ENCODE assay signal across 1 cellular context in the genomic region with DNA sequence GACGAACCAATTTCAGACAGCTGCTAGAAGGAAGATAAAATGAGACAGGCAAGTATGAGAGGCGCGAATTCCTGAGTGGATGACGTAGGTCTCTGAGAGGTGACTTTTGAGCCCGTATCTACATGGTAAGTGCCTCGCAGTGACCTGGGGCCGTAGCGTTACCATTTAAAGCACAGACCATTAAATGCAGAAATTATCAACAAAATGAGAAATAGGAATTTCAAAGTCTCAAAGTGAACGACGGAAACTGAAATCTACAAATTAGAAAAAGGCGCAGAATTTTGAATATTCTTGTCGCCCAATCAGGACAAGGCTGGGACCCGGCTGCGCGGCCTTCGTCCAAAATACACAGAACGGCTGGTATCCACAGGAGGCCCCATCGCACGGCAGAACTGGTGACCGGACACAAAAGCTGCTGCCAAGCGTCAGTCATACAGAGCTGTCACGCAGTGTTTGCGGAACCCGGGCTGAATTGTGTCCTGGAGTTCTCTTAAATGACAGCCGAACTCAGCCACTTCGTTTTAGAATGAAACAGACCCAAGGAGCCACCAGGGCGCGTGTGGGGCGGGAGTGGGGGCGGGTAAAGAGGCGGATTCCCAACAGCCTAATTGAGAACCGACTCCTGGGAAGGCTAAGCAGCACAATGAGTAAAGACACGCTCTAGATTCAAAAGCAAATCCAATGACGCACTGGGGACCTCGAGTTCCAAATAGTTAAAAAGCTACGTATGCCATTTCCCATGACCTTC.
TF ChIP-seq lines count a peak whose summit lies in the region.

No MANE protein-coding gene starts in this region.

TF ChIP-seq in K562, 482 proteins besides CTCF, POLR2A, EP300 and RAD21 (continued from another document and continues in another):
- TF ChIP-seq, protein P1, sequence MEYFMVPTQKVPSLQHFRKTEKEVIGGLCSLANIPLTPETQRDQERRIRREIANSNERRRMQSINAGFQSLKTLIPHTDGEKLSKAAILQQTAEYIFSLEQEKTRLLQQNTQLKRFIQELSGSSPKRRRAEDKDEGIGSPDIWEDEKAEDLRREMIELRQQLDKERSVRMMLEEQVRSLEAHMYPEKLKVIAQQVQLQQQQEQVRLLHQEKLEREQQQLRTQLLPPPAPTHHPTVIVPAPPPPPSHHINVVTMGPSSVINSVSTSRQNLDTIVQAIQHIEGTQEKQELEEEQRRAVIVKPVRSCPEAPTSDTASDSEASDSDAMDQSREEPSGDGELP (CRISPR knock-in tag; IDR thresholded peaks at IDR 0.05; ENCODE audit: borderline replicate concordance) = peak; percentile 66; the same call in 1 of the 2 replicates
- TF ChIP-seq ZNF197 (CRISPR knock-in tag; IDR thresholded peaks at IDR 0.05; ENCODE audit: low read depth) (no peak), SRF (CRISPR knock-in tag; IDR thresholded peaks at IDR 0.05) (peak in 1 of 2 experiments; percentile 74; a peak in 1 of 4 replicates), MTA2 (IDR thresholded peaks at IDR 0.05; ENCODE audit: low read depth) (peak; percentile 8), BRD9 (IDR thresholded peaks at IDR 0.05; ENCODE audit: low read depth, partially characterized antibody) (no peak), CHD1 (IDR thresholded peaks at IDR 0.05; ENCODE audit: low read length) (peak; percentile 49), ZFPM2 (CRISPR knock-in tag; IDR thresholded peaks at IDR 0.05) (0 out of 2 replicates have a peak, but pooled peaks have one; percentile 29), NR2F6 (CRISPR knock-in tag; IDR thresholded peaks at IDR 0.05) (no peak), TEAD4 (IDR thresholded peaks at IDR 0.05; ENCODE audit: low read length) (peak; percentile 69), TEAD4 (CRISPR knock-in tag; IDR thresholded peaks at IDR 0.05; ENCODE audit: borderline replicate concordance) (no peak), ETS2 (tag; IDR thresholded peaks at IDR 0.05; ENCODE audit: borderline replicate concordance, poor library complexity, severe bottlenecking) (no peak), HNRNPL (IDR thresholded peaks at IDR 0.05; ENCODE audit: low read depth, low read length) (peak; percentile 87; the same call in 1 of the 2 replicates), FUS (optimal IDR thresholded peaks at IDR 0.05; ENCODE audit: low read depth, low read length) (peak; percentile 75), ARID1B (IDR thresholded peaks at IDR 0.05) (peak; percentile 69; the same call in 1 of the 2 replicates), TOE1 (IDR thresholded peaks at IDR 0.05; ENCODE audit: borderline replicate concordance) (no peak; the same call in 1 of the 2 replicates), TOE1 (CRISPR knock-in tag; IDR thresholded peaks at IDR 0.05; ENCODE audit: borderline replicate concordance, low read depth) (peak; percentile 19), PHTF2 (CRISPR knock-in tag; IDR thresholded peaks at IDR 0.05) (no peak), GABPB2 (CRISPR knock-in tag; conservative IDR thresholded peaks at IDR 0.05) (0 out of 2 replicates have a peak, but pooled peaks have one; percentile 8), NFXL1 (CRISPR knock-in tag; IDR thresholded peaks at IDR 0.05) (no peak), SREBF2 (CRISPR knock-in tag; IDR thresholded peaks at IDR 0.05) (no peak), NFIC (IDR thresholded peaks at IDR 0.05) (peak; percentile 7; the same call in 1 of the 2 replicates), YY1 (IDR thresholded peaks at IDR 0.05; ENCODE audit: borderline replicate concordance in 1 of 3, control insufficient read depth in 1 of 3, extremely low read depth in 1 of 3, insufficient read depth in 3 of 3, insufficient read length in 1 of 3, insufficient replicate concordance in 2 of 3, low read depth in 1 of 3, low read length in 2 of 3) (peak in 1 of 3 experiments; percentile 40), FOSL1 (tag; conservative IDR thresholded peaks at IDR 0.05) (no peak), KDM5B (IDR thresholded peaks at IDR 0.05; ENCODE audit: insufficient replicate concordance, low read depth, low read length) (peak; percentile 84), ELF4 (CRISPR knock-in tag; IDR thresholded peaks at IDR 0.05) (no peak), TAF15 (IDR thresholded peaks at IDR 0.05; ENCODE audit: low read depth, low read length) (no peak; the same call in 1 of the 2 replicates), ZNF699 (CRISPR knock-in tag; IDR thresholded peaks at IDR 0.05; ENCODE audit: insufficient replicate concordance) (no peak), FIP1L1 (IDR thresholded peaks at IDR 0.05; ENCODE audit: low read depth, low read length, poor library complexity, severe bottlenecking) (peak; percentile 71), NFATC3 (IDR thresholded peaks at IDR 0.05) (no peak), ZNF76 (CRISPR knock-in tag; IDR thresholded peaks at IDR 0.05; ENCODE audit: borderline replicate concordance) (no peak), KAT8 (IDR thresholded peaks at IDR 0.05; ENCODE audit: low read depth) (no peak), SP2 (IDR thresholded peaks at IDR 0.05; ENCODE audit: extremely low read depth, low read depth, low read length, poor library complexity, severe bottlenecking) (no peak), SRSF3 (IDR thresholded peaks at IDR 0.05; ENCODE audit: insufficient read depth, low read length) (no peak), U2AF1 (optimal IDR thresholded peaks at IDR 0.05; ENCODE audit: low read depth, low read length) (no peak), SMARCB1 (IDR thresholded peaks at IDR 0.05; ENCODE audit: insufficient read length, low read depth) (no peak), ADNP (tag; IDR thresholded peaks at IDR 0.05) (no peak)
- TF ChIP-seq, protein P2, sequence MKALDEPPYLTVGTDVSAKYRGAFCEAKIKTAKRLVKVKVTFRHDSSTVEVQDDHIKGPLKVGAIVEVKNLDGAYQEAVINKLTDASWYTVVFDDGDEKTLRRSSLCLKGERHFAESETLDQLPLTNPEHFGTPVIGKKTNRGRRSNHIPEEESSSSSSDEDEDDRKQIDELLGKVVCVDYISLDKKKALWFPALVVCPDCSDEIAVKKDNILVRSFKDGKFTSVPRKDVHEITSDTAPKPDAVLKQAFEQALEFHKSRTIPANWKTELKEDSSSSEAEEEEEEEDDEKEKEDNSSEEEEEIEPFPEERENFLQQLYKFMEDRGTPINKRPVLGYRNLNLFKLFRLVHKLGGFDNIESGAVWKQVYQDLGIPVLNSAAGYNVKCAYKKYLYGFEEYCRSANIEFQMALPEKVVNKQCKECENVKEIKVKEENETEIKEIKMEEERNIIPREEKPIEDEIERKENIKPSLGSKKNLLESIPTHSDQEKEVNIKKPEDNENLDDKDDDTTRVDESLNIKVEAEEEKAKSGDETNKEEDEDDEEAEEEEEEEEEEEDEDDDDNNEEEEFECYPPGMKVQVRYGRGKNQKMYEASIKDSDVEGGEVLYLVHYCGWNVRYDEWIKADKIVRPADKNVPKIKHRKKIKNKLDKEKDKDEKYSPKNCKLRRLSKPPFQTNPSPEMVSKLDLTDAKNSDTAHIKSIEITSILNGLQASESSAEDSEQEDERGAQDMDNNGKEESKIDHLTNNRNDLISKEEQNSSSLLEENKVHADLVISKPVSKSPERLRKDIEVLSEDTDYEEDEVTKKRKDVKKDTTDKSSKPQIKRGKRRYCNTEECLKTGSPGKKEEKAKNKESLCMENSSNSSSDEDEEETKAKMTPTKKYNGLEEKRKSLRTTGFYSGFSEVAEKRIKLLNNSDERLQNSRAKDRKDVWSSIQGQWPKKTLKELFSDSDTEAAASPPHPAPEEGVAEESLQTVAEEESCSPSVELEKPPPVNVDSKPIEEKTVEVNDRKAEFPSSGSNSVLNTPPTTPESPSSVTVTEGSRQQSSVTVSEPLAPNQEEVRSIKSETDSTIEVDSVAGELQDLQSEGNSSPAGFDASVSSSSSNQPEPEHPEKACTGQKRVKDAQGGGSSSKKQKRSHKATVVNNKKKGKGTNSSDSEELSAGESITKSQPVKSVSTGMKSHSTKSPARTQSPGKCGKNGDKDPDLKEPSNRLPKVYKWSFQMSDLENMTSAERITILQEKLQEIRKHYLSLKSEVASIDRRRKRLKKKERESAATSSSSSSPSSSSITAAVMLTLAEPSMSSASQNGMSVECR (CRISPR knock-in tag; IDR thresholded peaks at IDR 0.05) = peak; percentile 12; the same call in 1 of the 2 replicates
- TF ChIP-seq, protein P3, sequence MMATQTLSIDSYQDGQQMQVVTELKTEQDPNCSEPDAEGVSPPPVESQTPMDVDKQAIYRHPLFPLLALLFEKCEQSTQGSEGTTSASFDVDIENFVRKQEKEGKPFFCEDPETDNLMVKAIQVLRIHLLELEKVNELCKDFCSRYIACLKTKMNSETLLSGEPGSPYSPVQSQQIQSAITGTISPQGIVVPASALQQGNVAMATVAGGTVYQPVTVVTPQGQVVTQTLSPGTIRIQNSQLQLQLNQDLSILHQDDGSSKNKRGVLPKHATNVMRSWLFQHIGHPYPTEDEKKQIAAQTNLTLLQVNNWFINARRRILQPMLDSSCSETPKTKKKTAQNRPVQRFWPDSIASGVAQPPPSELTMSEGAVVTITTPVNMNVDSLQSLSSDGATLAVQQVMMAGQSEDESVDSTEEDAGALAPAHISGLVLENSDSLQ (IDR thresholded peaks at IDR 0.05) = peak; percentile 69; the same call in 1 of the 2 replicates
- TF ChIP-seq, protein P4, sequence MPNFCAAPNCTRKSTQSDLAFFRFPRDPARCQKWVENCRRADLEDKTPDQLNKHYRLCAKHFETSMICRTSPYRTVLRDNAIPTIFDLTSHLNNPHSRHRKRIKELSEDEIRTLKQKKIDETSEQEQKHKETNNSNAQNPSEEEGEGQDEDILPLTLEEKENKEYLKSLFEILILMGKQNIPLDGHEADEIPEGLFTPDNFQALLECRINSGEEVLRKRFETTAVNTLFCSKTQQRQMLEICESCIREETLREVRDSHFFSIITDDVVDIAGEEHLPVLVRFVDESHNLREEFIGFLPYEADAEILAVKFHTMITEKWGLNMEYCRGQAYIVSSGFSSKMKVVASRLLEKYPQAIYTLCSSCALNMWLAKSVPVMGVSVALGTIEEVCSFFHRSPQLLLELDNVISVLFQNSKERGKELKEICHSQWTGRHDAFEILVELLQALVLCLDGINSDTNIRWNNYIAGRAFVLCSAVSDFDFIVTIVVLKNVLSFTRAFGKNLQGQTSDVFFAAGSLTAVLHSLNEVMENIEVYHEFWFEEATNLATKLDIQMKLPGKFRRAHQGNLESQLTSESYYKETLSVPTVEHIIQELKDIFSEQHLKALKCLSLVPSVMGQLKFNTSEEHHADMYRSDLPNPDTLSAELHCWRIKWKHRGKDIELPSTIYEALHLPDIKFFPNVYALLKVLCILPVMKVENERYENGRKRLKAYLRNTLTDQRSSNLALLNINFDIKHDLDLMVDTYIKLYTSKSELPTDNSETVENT (CRISPR knock-in tag; IDR thresholded peaks at IDR 0.05) = no peak
- TF ChIP-seq, protein P5, sequence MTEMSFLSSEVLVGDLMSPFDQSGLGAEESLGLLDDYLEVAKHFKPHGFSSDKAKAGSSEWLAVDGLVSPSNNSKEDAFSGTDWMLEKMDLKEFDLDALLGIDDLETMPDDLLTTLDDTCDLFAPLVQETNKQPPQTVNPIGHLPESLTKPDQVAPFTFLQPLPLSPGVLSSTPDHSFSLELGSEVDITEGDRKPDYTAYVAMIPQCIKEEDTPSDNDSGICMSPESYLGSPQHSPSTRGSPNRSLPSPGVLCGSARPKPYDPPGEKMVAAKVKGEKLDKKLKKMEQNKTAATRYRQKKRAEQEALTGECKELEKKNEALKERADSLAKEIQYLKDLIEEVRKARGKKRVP (CRISPR knock-in tag; IDR thresholded peaks at IDR 0.05) = no peak
- TF ChIP-seq, protein P6, sequence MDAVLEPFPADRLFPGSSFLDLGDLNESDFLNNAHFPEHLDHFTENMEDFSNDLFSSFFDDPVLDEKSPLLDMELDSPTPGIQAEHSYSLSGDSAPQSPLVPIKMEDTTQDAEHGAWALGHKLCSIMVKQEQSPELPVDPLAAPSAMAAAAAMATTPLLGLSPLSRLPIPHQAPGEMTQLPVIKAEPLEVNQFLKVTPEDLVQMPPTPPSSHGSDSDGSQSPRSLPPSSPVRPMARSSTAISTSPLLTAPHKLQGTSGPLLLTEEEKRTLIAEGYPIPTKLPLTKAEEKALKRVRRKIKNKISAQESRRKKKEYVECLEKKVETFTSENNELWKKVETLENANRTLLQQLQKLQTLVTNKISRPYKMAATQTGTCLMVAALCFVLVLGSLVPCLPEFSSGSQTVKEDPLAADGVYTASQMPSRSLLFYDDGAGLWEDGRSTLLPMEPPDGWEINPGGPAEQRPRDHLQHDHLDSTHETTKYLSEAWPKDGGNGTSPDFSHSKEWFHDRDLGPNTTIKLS (IDR thresholded peaks at IDR 0.05; ENCODE audit: borderline replicate concordance, low read depth) = no peak
- TF ChIP-seq, protein P7, sequence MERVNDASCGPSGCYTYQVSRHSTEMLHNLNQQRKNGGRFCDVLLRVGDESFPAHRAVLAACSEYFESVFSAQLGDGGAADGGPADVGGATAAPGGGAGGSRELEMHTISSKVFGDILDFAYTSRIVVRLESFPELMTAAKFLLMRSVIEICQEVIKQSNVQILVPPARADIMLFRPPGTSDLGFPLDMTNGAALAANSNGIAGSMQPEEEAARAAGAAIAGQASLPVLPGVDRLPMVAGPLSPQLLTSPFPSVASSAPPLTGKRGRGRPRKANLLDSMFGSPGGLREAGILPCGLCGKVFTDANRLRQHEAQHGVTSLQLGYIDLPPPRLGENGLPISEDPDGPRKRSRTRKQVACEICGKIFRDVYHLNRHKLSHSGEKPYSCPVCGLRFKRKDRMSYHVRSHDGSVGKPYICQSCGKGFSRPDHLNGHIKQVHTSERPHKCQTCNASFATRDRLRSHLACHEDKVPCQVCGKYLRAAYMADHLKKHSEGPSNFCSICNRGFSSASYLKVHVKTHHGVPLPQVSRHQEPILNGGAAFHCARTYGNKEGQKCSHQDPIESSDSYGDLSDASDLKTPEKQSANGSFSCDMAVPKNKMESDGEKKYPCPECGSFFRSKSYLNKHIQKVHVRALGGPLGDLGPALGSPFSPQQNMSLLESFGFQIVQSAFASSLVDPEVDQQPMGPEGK (CRISPR knock-in tag; IDR thresholded peaks at IDR 0.05; ENCODE audit: borderline replicate concordance) = no peak
- TF ChIP-seq, protein P8, sequence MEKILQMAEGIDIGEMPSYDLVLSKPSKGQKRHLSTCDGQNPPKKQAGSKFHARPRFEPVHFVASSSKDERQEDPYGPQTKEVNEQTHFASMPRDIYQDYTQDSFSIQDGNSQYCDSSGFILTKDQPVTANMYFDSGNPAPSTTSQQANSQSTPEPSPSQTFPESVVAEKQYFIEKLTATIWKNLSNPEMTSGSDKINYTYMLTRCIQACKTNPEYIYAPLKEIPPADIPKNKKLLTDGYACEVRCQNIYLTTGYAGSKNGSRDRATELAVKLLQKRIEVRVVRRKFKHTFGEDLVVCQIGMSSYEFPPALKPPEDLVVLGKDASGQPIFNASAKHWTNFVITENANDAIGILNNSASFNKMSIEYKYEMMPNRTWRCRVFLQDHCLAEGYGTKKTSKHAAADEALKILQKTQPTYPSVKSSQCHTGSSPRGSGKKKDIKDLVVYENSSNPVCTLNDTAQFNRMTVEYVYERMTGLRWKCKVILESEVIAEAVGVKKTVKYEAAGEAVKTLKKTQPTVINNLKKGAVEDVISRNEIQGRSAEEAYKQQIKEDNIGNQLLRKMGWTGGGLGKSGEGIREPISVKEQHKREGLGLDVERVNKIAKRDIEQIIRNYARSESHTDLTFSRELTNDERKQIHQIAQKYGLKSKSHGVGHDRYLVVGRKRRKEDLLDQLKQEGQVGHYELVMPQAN (IDR thresholded peaks at IDR 0.05; ENCODE audit: borderline replicate concordance) = peak; percentile 4; the same call in 1 of the 2 replicates
- TF ChIP-seq, protein P9, sequence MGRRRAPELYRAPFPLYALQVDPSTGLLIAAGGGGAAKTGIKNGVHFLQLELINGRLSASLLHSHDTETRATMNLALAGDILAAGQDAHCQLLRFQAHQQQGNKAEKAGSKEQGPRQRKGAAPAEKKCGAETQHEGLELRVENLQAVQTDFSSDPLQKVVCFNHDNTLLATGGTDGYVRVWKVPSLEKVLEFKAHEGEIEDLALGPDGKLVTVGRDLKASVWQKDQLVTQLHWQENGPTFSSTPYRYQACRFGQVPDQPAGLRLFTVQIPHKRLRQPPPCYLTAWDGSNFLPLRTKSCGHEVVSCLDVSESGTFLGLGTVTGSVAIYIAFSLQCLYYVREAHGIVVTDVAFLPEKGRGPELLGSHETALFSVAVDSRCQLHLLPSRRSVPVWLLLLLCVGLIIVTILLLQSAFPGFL (CRISPR knock-in tag; IDR thresholded peaks at IDR 0.05) = peak; percentile 98; the same call in 1 of the 2 replicates
